In genomic region chr7:30595461-30596042, GRCh38 we compare ENCODE assay signal across 1 cellular context.
A peak's percentile ranks its signal among the peaks of the same experiment; 100 is the strongest.
TF ChIP-seq lines count a peak whose summit lies in the region.

No MANE protein-coding gene starts in this region.

TF ChIP-seq in K562, 482 proteins besides CTCF, POLR2A, EP300 and RAD21 (continued from another document):
- TF ChIP-seq, protein P1, sequence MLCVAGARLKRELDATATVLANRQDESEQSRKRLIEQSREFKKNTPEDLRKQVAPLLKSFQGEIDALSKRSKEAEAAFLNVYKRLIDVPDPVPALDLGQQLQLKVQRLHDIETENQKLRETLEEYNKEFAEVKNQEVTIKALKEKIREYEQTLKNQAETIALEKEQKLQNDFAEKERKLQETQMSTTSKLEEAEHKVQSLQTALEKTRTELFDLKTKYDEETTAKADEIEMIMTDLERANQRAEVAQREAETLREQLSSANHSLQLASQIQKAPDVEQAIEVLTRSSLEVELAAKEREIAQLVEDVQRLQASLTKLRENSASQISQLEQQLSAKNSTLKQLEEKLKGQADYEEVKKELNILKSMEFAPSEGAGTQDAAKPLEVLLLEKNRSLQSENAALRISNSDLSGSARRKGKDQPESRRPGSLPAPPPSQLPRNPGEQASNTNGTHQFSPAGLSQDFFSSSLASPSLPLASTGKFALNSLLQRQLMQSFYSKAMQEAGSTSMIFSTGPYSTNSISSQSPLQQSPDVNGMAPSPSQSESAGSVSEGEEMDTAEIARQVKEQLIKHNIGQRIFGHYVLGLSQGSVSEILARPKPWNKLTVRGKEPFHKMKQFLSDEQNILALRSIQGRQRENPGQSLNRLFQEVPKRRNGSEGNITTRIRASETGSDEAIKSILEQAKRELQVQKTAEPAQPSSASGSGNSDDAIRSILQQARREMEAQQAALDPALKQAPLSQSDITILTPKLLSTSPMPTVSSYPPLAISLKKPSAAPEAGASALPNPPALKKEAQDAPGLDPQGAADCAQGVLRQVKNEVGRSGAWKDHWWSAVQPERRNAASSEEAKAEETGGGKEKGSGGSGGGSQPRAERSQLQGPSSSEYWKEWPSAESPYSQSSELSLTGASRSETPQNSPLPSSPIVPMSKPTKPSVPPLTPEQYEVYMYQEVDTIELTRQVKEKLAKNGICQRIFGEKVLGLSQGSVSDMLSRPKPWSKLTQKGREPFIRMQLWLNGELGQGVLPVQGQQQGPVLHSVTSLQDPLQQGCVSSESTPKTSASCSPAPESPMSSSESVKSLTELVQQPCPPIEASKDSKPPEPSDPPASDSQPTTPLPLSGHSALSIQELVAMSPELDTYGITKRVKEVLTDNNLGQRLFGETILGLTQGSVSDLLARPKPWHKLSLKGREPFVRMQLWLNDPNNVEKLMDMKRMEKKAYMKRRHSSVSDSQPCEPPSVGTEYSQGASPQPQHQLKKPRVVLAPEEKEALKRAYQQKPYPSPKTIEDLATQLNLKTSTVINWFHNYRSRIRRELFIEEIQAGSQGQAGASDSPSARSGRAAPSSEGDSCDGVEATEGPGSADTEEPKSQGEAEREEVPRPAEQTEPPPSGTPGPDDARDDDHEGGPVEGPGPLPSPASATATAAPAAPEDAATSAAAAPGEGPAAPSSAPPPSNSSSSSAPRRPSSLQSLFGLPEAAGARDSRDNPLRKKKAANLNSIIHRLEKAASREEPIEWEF (CRISPR knock-in tag; IDR thresholded peaks at IDR 0.05), result no peak
- TF ChIP-seq, protein P2, sequence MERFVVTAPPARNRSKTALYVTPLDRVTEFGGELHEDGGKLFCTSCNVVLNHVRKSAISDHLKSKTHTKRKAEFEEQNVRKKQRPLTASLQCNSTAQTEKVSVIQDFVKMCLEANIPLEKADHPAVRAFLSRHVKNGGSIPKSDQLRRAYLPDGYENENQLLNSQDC (CRISPR knock-in tag; IDR thresholded peaks at IDR 0.05), result no peak
- TF ChIP-seq KLF13 (tag; IDR thresholded peaks at IDR 0.05; ENCODE audit: borderline replicate concordance, low read depth), result no peak
- TF ChIP-seq ARID2 (IDR thresholded peaks at IDR 0.05), result 0 out of 2 replicates have a peak, but pooled peaks have one; percentile 2
- TF ChIP-seq ADNP (tag; IDR thresholded peaks at IDR 0.05), result no peak
- TF ChIP-seq, protein P3, sequence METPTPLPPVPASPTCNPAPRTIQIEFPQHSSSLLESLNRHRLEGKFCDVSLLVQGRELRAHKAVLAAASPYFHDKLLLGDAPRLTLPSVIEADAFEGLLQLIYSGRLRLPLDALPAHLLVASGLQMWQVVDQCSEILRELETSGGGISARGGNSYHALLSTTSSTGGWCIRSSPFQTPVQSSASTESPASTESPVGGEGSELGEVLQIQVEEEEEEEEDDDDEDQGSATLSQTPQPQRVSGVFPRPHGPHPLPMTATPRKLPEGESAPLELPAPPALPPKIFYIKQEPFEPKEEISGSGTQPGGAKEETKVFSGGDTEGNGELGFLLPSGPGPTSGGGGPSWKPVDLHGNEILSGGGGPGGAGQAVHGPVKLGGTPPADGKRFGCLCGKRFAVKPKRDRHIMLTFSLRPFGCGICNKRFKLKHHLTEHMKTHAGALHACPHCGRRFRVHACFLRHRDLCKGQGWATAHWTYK (CRISPR knock-in tag; IDR thresholded peaks at IDR 0.05), result no peak
- no peak for TF ChIP-seq ZC3H8 (IDR thresholded peaks at IDR 0.05)
- TF ChIP-seq ZNF224 (CRISPR knock-in tag; IDR thresholded peaks at IDR 0.05), result no peak
- 0 out of 2 replicates have a peak, but pooled peaks have one; percentile 10 for TF ChIP-seq NFRKB (IDR thresholded peaks at IDR 0.05; ENCODE audit: low read depth)
- no peak for TF ChIP-seq PHB (CRISPR knock-in tag; IDR thresholded peaks at IDR 0.05)
- no peak for TF ChIP-seq SRSF7 (optimal IDR thresholded peaks at IDR 0.05; ENCODE audit: low read depth, low read length)
- TF ChIP-seq ZNF212 (CRISPR knock-in tag; IDR thresholded peaks at IDR 0.05), result no peak
- TF ChIP-seq, protein P4, sequence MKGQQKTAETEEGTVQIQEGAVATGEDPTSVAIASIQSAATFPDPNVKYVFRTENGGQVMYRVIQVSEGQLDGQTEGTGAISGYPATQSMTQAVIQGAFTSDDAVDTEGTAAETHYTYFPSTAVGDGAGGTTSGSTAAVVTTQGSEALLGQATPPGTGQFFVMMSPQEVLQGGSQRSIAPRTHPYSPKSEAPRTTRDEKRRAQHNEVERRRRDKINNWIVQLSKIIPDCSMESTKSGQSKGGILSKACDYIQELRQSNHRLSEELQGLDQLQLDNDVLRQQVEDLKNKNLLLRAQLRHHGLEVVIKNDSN (CRISPR knock-in tag; IDR thresholded peaks at IDR 0.05), result no peak
- no peak for TF ChIP-seq JUN (IDR thresholded peaks at IDR 0.05; ENCODE audit: borderline replicate concordance, low read depth, low read length)
- no peak for TF ChIP-seq JUN (CRISPR knock-in tag; IDR thresholded peaks at IDR 0.05; ENCODE audit: borderline replicate concordance)
- TF ChIP-seq, protein P5, sequence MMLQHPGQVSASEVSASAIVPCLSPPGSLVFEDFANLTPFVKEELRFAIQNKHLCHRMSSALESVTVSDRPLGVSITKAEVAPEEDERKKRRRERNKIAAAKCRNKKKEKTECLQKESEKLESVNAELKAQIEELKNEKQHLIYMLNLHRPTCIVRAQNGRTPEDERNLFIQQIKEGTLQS (IDR thresholded peaks at IDR 0.05), result no peak
- TF ChIP-seq, protein P5 (CRISPR knock-in tag; conservative IDR thresholded peaks at IDR 0.05), result peak; percentile 54; the same call in 1 of the 2 replicates
- TF ChIP-seq FOXK1 (CRISPR knock-in tag; IDR thresholded peaks at IDR 0.05; ENCODE audit: borderline replicate concordance), result 0 out of 2 replicates have a peak, but pooled peaks have one; percentile 19
- TF ChIP-seq ZNF41 (CRISPR knock-in tag; conservative IDR thresholded peaks at IDR 0.05), result no peak
- TF ChIP-seq STAT5B (CRISPR knock-in tag; IDR thresholded peaks at IDR 0.05), result no peak
- no peak for TF ChIP-seq KLF6 (CRISPR knock-in tag; IDR thresholded peaks at IDR 0.05; ENCODE audit: borderline replicate concordance)
- TF ChIP-seq ZC3H11A (IDR thresholded peaks at IDR 0.05; ENCODE audit: low read depth, low read length), result no peak
- no peak for TF ChIP-seq CBX5 (IDR thresholded peaks at IDR 0.05; ENCODE audit: borderline replicate concordance, low read depth)
- no peak for TF ChIP-seq GTF2F1 (IDR thresholded peaks at IDR 0.05; ENCODE audit: low read depth, low read length)
- TF ChIP-seq SETDB1 (IDR thresholded peaks at IDR 0.05; ENCODE audit: low read length), result no peak
- no peak for TF ChIP-seq ZZZ3 (IDR thresholded peaks at IDR 0.05)
- TF ChIP-seq ZNF24 (IDR thresholded peaks at IDR 0.05), result no peak
- TF ChIP-seq JUND (IDR thresholded peaks at IDR 0.05; ENCODE audit: borderline replicate concordance, low read depth, low read length), result no peak
- no peak for TF ChIP-seq JUND (tag; IDR thresholded peaks at IDR 0.05; ENCODE audit: borderline replicate concordance, low read depth, low read length)
- TF ChIP-seq SAP30 (IDR thresholded peaks at IDR 0.05; ENCODE audit: borderline replicate concordance, insufficient read depth, low read depth, low read length, poor library complexity, severe bottlenecking), result peak; percentile 0
- TF ChIP-seq ZNF584 (CRISPR knock-in tag; IDR thresholded peaks at IDR 0.05; ENCODE audit: low read depth), result no peak
- TF ChIP-seq MXI1 (IDR thresholded peaks at IDR 0.05; ENCODE audit: low read depth, low read length), result no peak
- no peak for TF ChIP-seq NELFE (IDR thresholded peaks at IDR 0.05; ENCODE audit: insufficient read depth, insufficient read length)
- TF ChIP-seq CBFA2T2 (conservative IDR thresholded peaks at IDR 0.05), result no peak
- TF ChIP-seq NFE2L1 (tag; IDR thresholded peaks at IDR 0.05; ENCODE audit: borderline replicate concordance, low read depth), result no peak
- TF ChIP-seq NONO (IDR thresholded peaks at IDR 0.05; ENCODE audit: low read depth in 2 of 2, low read length in 1 of 2), result no peak
- no peak for TF ChIP-seq RNF2 (IDR thresholded peaks at IDR 0.05)
- no peak for TF ChIP-seq ZNF79 (CRISPR knock-in tag; IDR thresholded peaks at IDR 0.05; ENCODE audit: low read depth)
- no peak for TF ChIP-seq CREB1 (IDR thresholded peaks at IDR 0.05)
- no peak for TF ChIP-seq CREB1 (CRISPR knock-in tag; IDR thresholded peaks at IDR 0.05)
- TF ChIP-seq ZNF165 (CRISPR knock-in tag; IDR thresholded peaks at IDR 0.05; ENCODE audit: borderline replicate concordance), result no peak
- no peak for TF ChIP-seq SPI1 (IDR thresholded peaks at IDR 0.05; ENCODE audit: borderline replicate concordance, low read depth, low read length)
- TF ChIP-seq, protein P6, sequence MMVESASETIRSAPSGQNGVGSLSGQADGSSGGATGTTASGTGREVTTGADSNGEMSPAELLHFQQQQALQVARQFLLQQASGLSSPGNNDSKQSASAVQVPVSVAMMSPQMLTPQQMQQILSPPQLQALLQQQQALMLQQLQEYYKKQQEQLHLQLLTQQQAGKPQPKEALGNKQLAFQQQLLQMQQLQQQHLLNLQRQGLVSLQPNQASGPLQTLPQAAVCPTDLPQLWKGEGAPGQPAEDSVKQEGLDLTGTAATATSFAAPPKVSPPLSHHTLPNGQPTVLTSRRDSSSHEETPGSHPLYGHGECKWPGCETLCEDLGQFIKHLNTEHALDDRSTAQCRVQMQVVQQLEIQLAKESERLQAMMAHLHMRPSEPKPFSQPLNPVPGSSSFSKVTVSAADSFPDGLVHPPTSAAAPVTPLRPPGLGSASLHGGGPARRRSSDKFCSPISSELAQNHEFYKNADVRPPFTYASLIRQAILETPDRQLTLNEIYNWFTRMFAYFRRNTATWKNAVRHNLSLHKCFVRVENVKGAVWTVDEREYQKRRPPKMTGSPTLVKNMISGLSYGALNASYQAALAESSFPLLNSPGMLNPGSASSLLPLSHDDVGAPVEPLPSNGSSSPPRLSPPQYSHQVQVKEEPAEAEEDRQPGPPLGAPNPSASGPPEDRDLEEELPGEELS (CRISPR knock-in tag; IDR thresholded peaks at IDR 0.05; ENCODE audit: borderline replicate concordance), result no peak
- no peak for TF ChIP-seq KLF1 (tag; IDR thresholded peaks at IDR 0.05)
- TF ChIP-seq SIN3A (IDR thresholded peaks at IDR 0.05; ENCODE audit: borderline replicate concordance in 2 of 2, control insufficient read depth in 1 of 2, low read depth in 2 of 2, low read length in 2 of 2), result peak in 1 of 2 experiments; percentile 34; a peak in 1 of 4 replicates
- TF ChIP-seq LCOR (CRISPR knock-in tag; IDR thresholded peaks at IDR 0.05), result no peak
- no peak for TF ChIP-seq ZFX (CRISPR knock-in tag; IDR thresholded peaks at IDR 0.05)
- no peak for TF ChIP-seq TBL1XR1 (IDR thresholded peaks at IDR 0.05; ENCODE audit: low read length in 2 of 2)
- no peak for TF ChIP-seq MED1 (CRISPR knock-in tag; IDR thresholded peaks at IDR 0.05; ENCODE audit: borderline replicate concordance)
- TF ChIP-seq SIN3B (IDR thresholded peaks at IDR 0.05; ENCODE audit: low read depth), result no peak
- 0 out of 2 replicates have a peak, but pooled peaks have one; percentile 8 for TF ChIP-seq TRIM25 (IDR thresholded peaks at IDR 0.05; ENCODE audit: borderline replicate concordance)
- no peak for TF ChIP-seq HMGXB4 (CRISPR knock-in tag; IDR thresholded peaks at IDR 0.05)
- TF ChIP-seq SMAD1 (IDR thresholded peaks at IDR 0.05; ENCODE audit: low read depth, low read length, partially characterized antibody), result no peak
- no peak for TF ChIP-seq ZNF124 (CRISPR knock-in tag; IDR thresholded peaks at IDR 0.05)
TF ChIP-seq in K562: peak in this region for 8.
